ENCODE assay signal across 31 cellular contexts in the genomic region with DNA sequence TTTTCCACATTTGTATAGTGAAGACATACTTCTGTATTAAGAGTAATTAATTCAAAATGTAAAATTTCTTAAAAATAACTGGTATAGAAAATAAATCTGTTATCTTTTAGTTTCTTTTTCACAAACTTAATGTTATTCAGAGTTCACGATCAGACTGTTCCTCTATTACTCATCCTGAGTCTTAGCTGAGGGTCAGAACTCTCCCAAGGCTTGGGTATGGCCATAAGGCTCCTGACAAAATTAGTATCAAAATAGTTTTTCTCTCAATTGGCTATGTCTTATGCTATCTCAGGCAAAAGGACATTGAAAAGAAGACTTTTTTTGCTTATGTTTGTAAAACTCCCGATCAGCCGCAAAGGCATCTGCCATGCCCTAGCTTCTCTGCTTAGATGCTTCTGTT.
"Had no signal": no experiment of that assay in that cellular context is flagged by ENCODE, and none has a peak within 500 bp of the region (broad histone marks: within the 10 kb centered on the region; RNA-seq: fewer than 3 reads in every experiment).

No MANE protein-coding gene starts in this region.

- DNase-seq: activated CD4-positive, alpha-beta memory T cell treated with anti-CD3 and anti-CD28 coated beads for 36 hours; activated CD4-positive, alpha-beta T cell treated with anti-CD3 and anti-CD28 coated beads for 48 hours; activated CD8-positive, alpha-beta memory T cell treated with anti-CD3 and anti-CD28 coated beads, Interleukin-2, amount 50 U/mL, for 4 hours; activated effector memory CD4-positive, alpha-beta T cell treated with anti-CD3 and anti-CD28 coated beads, Interleukin-2, amount 50 U/mL, for 16 hours; activated naive CD4-positive, alpha-beta T cell treated with anti-CD3 and anti-CD28 coated beads for 36 hours; activated naive CD8-positive, alpha-beta T cell treated with anti-CD3 and anti-CD28 coated beads for 36 hours; activated T-cell treated with anti-CD3 and anti-CD28 coated beads, Interleukin-2, amount 50 U/mL, for 1 hour; adrenal gland; aorta; colonic mucosa; effector CD8-positive, alpha-beta T cell; foreskin fibroblast; heart left ventricle; left lung; mesendoderm; natural killer cell; occipital lobe; posterior cingulate gyrus; right cardiac atrium; spleen; stimulated activated naive CD4-positive, alpha-beta T cell treated with Interleukin-2 at 50 U/mL for 16 hours; WERI-Rb-1 had no signal

- H3K4me3 Mint-ChIP-seq: activated CD4-positive, alpha-beta memory T cell treated with anti-CD3 and anti-CD28 coated beads for 36 hours; activated naive CD4-positive, alpha-beta T cell treated with anti-CD3 and anti-CD28 coated beads for 36 hours; activated naive CD8-positive, alpha-beta T cell treated with anti-CD3 and anti-CD28 coated beads for 36 hours; activated T-helper 1 cell treated with anti-CD3 and anti-CD28 coated beads, Interleukin-12 subunit alpha, Interleukin-12 subunit beta, Interleukin-2, Interleukin-4 antibody, amounts not matched to agents 30 ng/mL and 10 ng/mL and 1 ng/mL, durations not matched to agents 14 hours and 24 hours and 36 hours; central memory CD8-positive, alpha-beta T cell; natural killer cell; neural progenitor cell had no signal

- FAIRE-seq: endometrium, TTC549 had no signal

- H3K27ac ChIP-seq: adrenal gland, breast epithelium, colonic mucosa, left lung, neural progenitor cell, spleen, tibial nerve, WERI-Rb-1 had no signal

- H3K27ac Mint-ChIP-seq: activated CD4-positive, alpha-beta memory T cell treated with anti-CD3 and anti-CD28 coated beads for 36 hours; activated naive CD4-positive, alpha-beta T cell treated with anti-CD3 and anti-CD28 coated beads for 36 hours; activated naive CD8-positive, alpha-beta T cell treated with anti-CD3 and anti-CD28 coated beads for 36 hours; activated T-helper 1 cell treated with anti-CD3 and anti-CD28 coated beads, Interleukin-12 subunit alpha, Interleukin-12 subunit beta, Interleukin-2, Interleukin-4 antibody, amounts not matched to agents 30 ng/mL and 10 ng/mL and 1 ng/mL, durations not matched to agents 14 hours and 24 hours and 36 hours; natural killer cell; neural progenitor cell had no signal

- H3K9me3 ChIP-seq: adrenal gland, breast epithelium, colonic mucosa, left lung, tibial nerve had no signal

- H3K36me3 ChIP-seq: adrenal gland, breast epithelium, colonic mucosa, heart left ventricle, left lung, neural progenitor cell, spleen, tibial nerve, WERI-Rb-1 had no signal

- H3K4me3 ChIP-seq: adrenal gland, breast epithelium, colonic mucosa, heart left ventricle, left lung, lung, neural progenitor cell, spleen, tibial nerve had no signal

- H3K9ac ChIP-seq: neural progenitor cell had no signal

- H3K4me1 Mint-ChIP-seq: central memory CD8-positive, alpha-beta T cell; natural killer cell; neural progenitor cell had no signal

- H3K36me3 Mint-ChIP-seq: activated CD4-positive, alpha-beta memory T cell treated with anti-CD3 and anti-CD28 coated beads for 36 hours; natural killer cell; neural progenitor cell had no signal

- H3K4me2 ChIP-seq: neural progenitor cell had no signal

- H3K27me3 ChIP-seq: adrenal gland, breast epithelium, colonic mucosa, heart left ventricle, left lung, neural progenitor cell, spleen, tibial nerve had no signal

- H2AFZ ChIP-seq: neural progenitor cell had no signal

- H3K4me1 ChIP-seq: adrenal gland, breast epithelium, colonic mucosa, left lung, neural progenitor cell, spleen, tibial nerve had no signal

- H3K9me3 Mint-ChIP-seq: activated naive CD4-positive, alpha-beta T cell treated with anti-CD3 and anti-CD28 coated beads for 36 hours; activated T-helper 1 cell treated with anti-CD3 and anti-CD28 coated beads, Interleukin-12 subunit alpha, Interleukin-12 subunit beta, Interleukin-2, Interleukin-4 antibody, amounts not matched to agents 30 ng/mL and 10 ng/mL and 1 ng/mL, durations not matched to agents 14 hours and 24 hours and 36 hours; central memory CD8-positive, alpha-beta T cell; natural killer cell; neural progenitor cell had no signal

- H3K27me3 Mint-ChIP-seq: activated CD4-positive, alpha-beta memory T cell treated with anti-CD3 and anti-CD28 coated beads for 36 hours; activated naive CD8-positive, alpha-beta T cell treated with anti-CD3 and anti-CD28 coated beads for 36 hours; central memory CD8-positive, alpha-beta T cell had no signal

- ATAC-seq: activated CD4-positive, CD25-positive, alpha-beta regulatory T cell treated with anti-CD3 and anti-CD28 coated beads, Interleukin-2, amount 50 U/mL, for 24 hours; heart left ventricle; left lung; natural killer cell; right cardiac atrium had no signal
